In genomic region chr2:42736598-42737322, GRCh38 we compare ENCODE assay signal across 18 cellular contexts. TPM values are rescaled to one million over a fixed set of nuclear protein-coding genes. Genes with fewer than 3 reads are reported as not detected.
DNase-seq lines count a peak whose midpoint lies in the region; ATAC-seq and TF ChIP-seq lines count a peak whose summit lies in the region.
"Had no signal": no experiment of that assay in that cellular context is flagged by ENCODE, and none has a peak within 500 bp of the region (broad histone marks: within the 10 kb centered on the region; RNA-seq: fewer than 3 reads in every experiment).

No MANE protein-coding gene starts in this region.

- H3K27me3 ChIP-seq in esophagus muscularis mucosa, result no peaks in the 10 kb centered on the region
- no peaks in the 10 kb centered on the region for H3K27me3 ChIP-seq in suprapubic skin
- H3K27me3 ChIP-seq: BLaER1 treated with 17β-estradiol and CSF1 and Interleukin-3, amounts not matched to agents 10 nM and 100 nM had no signal

- POLR2A ChIA-PET in WTC11 (lab: Charles Lee), result no interaction called here
- POLR2A ChIA-PET in activated CD4-positive, alpha-beta T cell treated with anti-CD3 and anti-CD28 coated beads for 36 hours (lab: Charles Lee), result no interaction called here

- H3K36me3 Mint-ChIP-seq in WTC11, result peaks cover 74% of the 10 kb centered on the region
- H3K36me3 Mint-ChIP-seq in activated CD4-positive, alpha-beta T cell treated with anti-CD3 and anti-CD28 coated beads for 36 hours (ENCODE audit: low read depth), result peaks cover 69% of the 10 kb centered on the region

- no peak for TF ChIP-seq EP300 in esophagus muscularis mucosa (IDR thresholded peaks at IDR 0.05)
- TF ChIP-seq EP300 in suprapubic skin (IDR thresholded peaks at IDR 0.05), result no peak

- H3K4me1 Mint-ChIP-seq in WTC11, result peaks cover 24% of the 10 kb centered on the region
- H3K4me1 Mint-ChIP-seq in activated CD4-positive, alpha-beta T cell treated with anti-CD3 and anti-CD28 coated beads for 36 hours, result peaks cover 8% of the 10 kb centered on the region

- H3K9me3 ChIP-seq in esophagus muscularis mucosa, result peaks cover 0 to 10% (median 2%) of the 10 kb centered on the region in 4 donors
- no peaks in the 10 kb centered on the region for H3K9me3 ChIP-seq in suprapubic skin

- no peak for TF ChIP-seq POLR2A in esophagus muscularis mucosa (IDR thresholded peaks at IDR 0.05; ENCODE audit: low read depth)
- TF ChIP-seq POLR2A in suprapubic skin (IDR thresholded peaks at IDR 0.05), result no peak

- peaks cover 49% of the 10 kb centered on the region for H3K9me3 Mint-ChIP-seq in WTC11
- peaks cover 37% of the 10 kb centered on the region for H3K9me3 Mint-ChIP-seq in activated CD4-positive, alpha-beta T cell treated with anti-CD3 and anti-CD28 coated beads for 36 hours (ENCODE audit: low read depth)

- TF ChIP-seq CTCF in WTC11 (IDR thresholded peaks at IDR 0.05) (no peak), esophagus muscularis mucosa (IDR thresholded peaks at IDR 0.05) (no peak), suprapubic skin (IDR thresholded peaks at IDR 0.05) (no peak)

- H3K4me3 ChIP-seq in esophagus muscularis mucosa (no peak overlapping the region), suprapubic skin (no peak overlapping the region)
- H3K4me3 ChIP-seq: BLaER1 treated with 17β-estradiol and CSF1 and Interleukin-3, amounts not matched to agents 10 nM and 100 nM had no signal

- CTCF ChIA-PET in WTC11 (lab: Charles Lee), result no interaction called here
- CTCF ChIA-PET in activated CD4-positive, alpha-beta T cell treated with anti-CD3 and anti-CD28 coated beads for 36 hours (lab: Charles Lee), result interaction anchor here (0.5 kb wide), 1 partner anchor 94 kb away, joined by 3 read pairs; no protein-coding TSS in a partner anchor

- DNase-seq in ELF-1 (ENCODE audit: low read depth, low spot score) (peak; percentile 38), WTC11 (ENCODE audit: low spot score) (no peak), esophagus muscularis mucosa (ENCODE audit: extremely low spot score) (peak; percentile 39), suprapubic skin (ENCODE audit: low spot score in 2 of 2) (no peak)
- no peak for DNase-seq in activated CD4-positive, alpha-beta T cell treated with anti-CD3 and anti-CD28 coated beads for 36 hours
- DNase-seq: ACHN; Calu3; CD4-positive, CD25-positive, alpha-beta regulatory T cell; DMS79; EL; GDM1 had no signal

- H3K4me3 Mint-ChIP-seq in WTC11, result no peak overlapping the region
- H3K4me3 Mint-ChIP-seq in activated CD4-positive, alpha-beta T cell treated with anti-CD3 and anti-CD28 coated beads for 36 hours, result no peak overlapping the region
- H3K4me3 Mint-ChIP-seq: CD4-positive, CD25-positive, alpha-beta regulatory T cell had no signal

- peak overlapping the region; percentile 47 for H3K27ac Mint-ChIP-seq in WTC11
- no peak overlapping the region for H3K27ac Mint-ChIP-seq in activated CD4-positive, alpha-beta T cell treated with anti-CD3 and anti-CD28 coated beads for 36 hours
- H3K27ac Mint-ChIP-seq: CD4-positive, CD25-positive, alpha-beta regulatory T cell had no signal

- intact Hi-C loops in esophagus muscularis mucosa (cut with DNase I), result no loop called here
- intact Hi-C loops in activated CD4-positive, alpha-beta T cell treated with anti-CD3 and anti-CD28 coated beads for 36 hours (cut with DNase I, micrococcal nuclease), result no loop called here

- peak; percentile 67 for ATAC-seq in WTC11
- ATAC-seq in GM19467 (IDR thresholded peaks at IDR 0.05; ENCODE audit: unreplicated experiment), result no peak
- no peak for ATAC-seq in activated CD4-positive, alpha-beta T cell treated with anti-CD3 and anti-CD28 coated beads for 36 hours
- ATAC-seq in HG03442 (IDR thresholded peaks at IDR 0.05; ENCODE audit: unreplicated experiment), result no peak
- ATAC-seq: HCT116, HepG2 had no signal

- no peaks in the 10 kb centered on the region for H3K27me3 Mint-ChIP-seq in WTC11 (ENCODE audit: low read depth)
- no peaks in the 10 kb centered on the region for H3K27me3 Mint-ChIP-seq in activated CD4-positive, alpha-beta T cell treated with anti-CD3 and anti-CD28 coated beads for 36 hours
- H3K27me3 Mint-ChIP-seq: CD4-positive, CD25-positive, alpha-beta regulatory T cell had no signal

- H3K4me1 ChIP-seq in esophagus muscularis mucosa (no peaks in the 10 kb centered on the region), suprapubic skin (peaks cover 8% of the 10 kb centered on the region)

- H3K27ac ChIP-seq in esophagus muscularis mucosa (replicated peaks in 1 of 4) (no peak overlapping the region), suprapubic skin (peak overlapping the region; percentile 29)
- H3K27ac ChIP-seq: BLaER1 treated with 17β-estradiol and CSF1 and Interleukin-3, amounts not matched to agents 10 nM and 100 nM; KMS-11 had no signal

- H3K36me3 ChIP-seq in esophagus muscularis mucosa, result peaks cover 0 to 61% (median 19%) of the 10 kb centered on the region in 4 donors
- peaks cover 20% of the 10 kb centered on the region for H3K36me3 ChIP-seq in suprapubic skin

TF ChIP-seq in WTC11, 78 proteins besides CTCF, POLR2A, EP300 and RAD21:
- TF ChIP-seq ZNF138 (CRISPR knock-in tag; conservative IDR thresholded peaks at IDR 0.05), result no peak
- TF ChIP-seq, protein P1, sequence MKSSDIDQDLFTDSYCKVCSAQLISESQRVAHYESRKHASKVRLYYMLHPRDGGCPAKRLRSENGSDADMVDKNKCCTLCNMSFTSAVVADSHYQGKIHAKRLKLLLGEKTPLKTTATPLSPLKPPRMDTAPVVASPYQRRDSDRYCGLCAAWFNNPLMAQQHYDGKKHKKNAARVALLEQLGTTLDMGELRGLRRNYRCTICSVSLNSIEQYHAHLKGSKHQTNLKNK (CRISPR knock-in tag; IDR thresholded peaks at IDR 0.05), result no peak
- TF ChIP-seq ZNF219 (CRISPR knock-in tag; IDR thresholded peaks at IDR 0.05; ENCODE audit: borderline replicate concordance), result no peak
- TF ChIP-seq FOXP4 (CRISPR knock-in tag; IDR thresholded peaks at IDR 0.05), result no peak
- no peak for TF ChIP-seq ZNF423 (CRISPR knock-in tag; IDR thresholded peaks at IDR 0.05)

RNA-seq across cellular contexts. Expression of gene OXER1, which starts 27.2 kb away (rescaled TPM):
- 2.6 to 2.7 TPM (median 2.7 TPM) in 3 replicates for total RNA-seq in WTC11 (2021)
- 1 to 10 TPM in 1 of 4 donors, under 1 TPM in 3; 0.42 to 1.3 (median 0.61) TPM for total RNA-seq in esophagus muscularis mucosa
- total RNA-seq in suprapubic skin, result 1 to 10 TPM in 3 of 4 donors, under 1 TPM in 1; 0.76 to 3.9 (median 2.1) TPM
- total RNA-seq in activated CD4-positive, alpha-beta T cell treated with anti-CD3 and anti-CD28 coated beads for 36 hours, result under 1 TPM; 0.14 to 0.23 TPM
- total RNA-seq: A172; CD4-positive, CD25-positive, alpha-beta regulatory T cell had no signal

RNA-seq across cellular contexts. Expression of gene HAAO, which starts 55.6 kb away (rescaled TPM):
- total RNA-seq in WTC11 (2021) (8.0 to 9.8 TPM (median 8.4 TPM) in 3 replicates), esophagus muscularis mucosa (1 to 10 TPM; 2.9 to 4.8 (median 4.0) TPM), suprapubic skin (1 to 10 TPM; 3.9 to 6.6 (median 4.3) TPM)
- 1 to 10 TPM in 1 of 2 experiments, under 1 TPM in 1; 0.86 to 1.2 TPM for total RNA-seq in activated CD4-positive, alpha-beta T cell treated with anti-CD3 and anti-CD28 coated beads for 36 hours
- total RNA-seq: A172; CD4-positive, CD25-positive, alpha-beta regulatory T cell had no signal

Comparison
In these comparisons a context has a peak if more than half of its experiments do, and no peak if none do; other contexts are left out.
1. DNase-seq: peak in ELF-1 (single experiment) and esophagus muscularis mucosa (single experiment); none in WTC11 (single experiment), suprapubic skin (0 of 2) and activated CD4-positive, alpha-beta T cell treated with anti-CD3 and anti-CD28 coated beads for 36 hours (single experiment).